38 cellular contexts compared by ENCODE assay signal in genomic region chr6:12785921-12786320, GRCh38.
"Had no signal": no experiment of that assay in that cellular context is flagged by ENCODE, and none has a peak within 500 bp of the region (broad histone marks: within the 10 kb centered on the region; RNA-seq: fewer than 3 reads in every experiment).

No MANE protein-coding gene starts in this region.

- H3K27ac Mint-ChIP-seq: activated naive CD4-positive, alpha-beta T cell treated with anti-CD3 and anti-CD28 coated beads for 36 hours; activated naive CD4-positive, alpha-beta T cell treated with anti-CD3 and anti-CD28 coated beads, Interleukin-2, amount 10 ng/mL, durations not matched to agents 7 days and 5 days; activated naive CD4-positive, alpha-beta T cell treated with anti-CD3 and anti-CD28 coated beads, Interleukin-2, amount 50 U/mL, for 24 hours; activated naive CD4-positive, alpha-beta T cell treated with anti-CD3 and anti-CD28 coated beads, Interleukin-2, amount 50 U/mL, for 72 hours; activated naive CD8-positive, alpha-beta T cell; activated naive CD8-positive, alpha-beta T cell treated with anti-CD3 and anti-CD28 coated beads for 36 hours; activated naive CD8-positive, alpha-beta T cell treated with anti-CD3 and anti-CD28 coated beads, Interleukin-2, amount 10 ng/mL, durations not matched to agents 7 days and 5 days; activated naive CD8-positive, alpha-beta T cell treated with anti-CD3 and anti-CD28 coated beads, Interleukin-2, amount 50 U/mL, for 24 hours; activated T-cell treated with anti-CD3 and anti-CD28 coated beads, Interleukin-2, amount 50 U/mL, for 24 hours; activated T-cell treated with anti-CD3 and anti-CD28 coated beads, Interleukin-2, amount 50 U/mL, for 72 hours; activated T-helper 1 cell treated with anti-CD3 and anti-CD28 coated beads, Interleukin-12 subunit alpha, Interleukin-12 subunit beta, Interleukin-2, Interleukin-4 antibody, amounts not matched to agents 30 ng/mL and 10 ng/mL and 1 ng/mL, durations not matched to agents 14 hours and 24 hours and 36 hours; activated T-helper 17 cell treated with anti-CD3 and anti-CD28 coated beads, Interleukin-2, amount 50 U/mL, for 72 hours; activated T-helper 2 cell treated with anti-CD3 and anti-CD28 coated beads, Interferon-gamma antibody, Interleukin-2, Interleukin-4, amounts not matched to agents 10 μg/mL and 5 μg/mL and 100 μg/mL, durations not matched to agents 14 hours and 24 hours and 36 hours; brain had no signal

- H3K4me3 ChIP-seq: adrenal gland, ascending aorta, body of pancreas, breast epithelium, cardiac muscle cell had no signal

- H3K4me3 Mint-ChIP-seq: activated naive CD4-positive, alpha-beta T cell treated with anti-CD3 and anti-CD28 coated beads for 36 hours; activated naive CD4-positive, alpha-beta T cell treated with anti-CD3 and anti-CD28 coated beads, Interleukin-2, amount 10 ng/mL, durations not matched to agents 7 days and 5 days; activated naive CD4-positive, alpha-beta T cell treated with anti-CD3 and anti-CD28 coated beads, Interleukin-2, amount 50 U/mL, for 24 hours; activated naive CD8-positive, alpha-beta T cell; activated naive CD8-positive, alpha-beta T cell treated with anti-CD3 and anti-CD28 coated beads for 36 hours; activated naive CD8-positive, alpha-beta T cell treated with anti-CD3 and anti-CD28 coated beads, Interleukin-2, amount 10 ng/mL, durations not matched to agents 7 days and 5 days; activated naive CD8-positive, alpha-beta T cell treated with anti-CD3 and anti-CD28 coated beads, Interleukin-2, amount 50 U/mL, for 24 hours; activated T-cell treated with anti-CD3 and anti-CD28 coated beads, Interleukin-2, amount 50 U/mL, for 24 hours; activated T-cell treated with anti-CD3 and anti-CD28 coated beads, Interleukin-2, amount 50 U/mL, for 4 hours; activated T-cell treated with anti-CD3 and anti-CD28 coated beads, Interleukin-2, amount 50 U/mL, for 72 hours; activated T-helper 1 cell treated with anti-CD3 and anti-CD28 coated beads, Interleukin-12 subunit alpha, Interleukin-12 subunit beta, Interleukin-2, Interleukin-4 antibody, amounts not matched to agents 30 ng/mL and 10 ng/mL and 1 ng/mL, durations not matched to agents 14 hours and 24 hours and 36 hours; activated T-helper 17 cell treated with anti-CD3 and anti-CD28 coated beads, Interleukin-2, amount 50 U/mL, for 72 hours; brain; central memory CD8-positive, alpha-beta T cell had no signal

- H3K27me3 ChIP-seq: adrenal gland, ascending aorta, body of pancreas, brain microvascular endothelial cell, breast epithelium, cardiac muscle cell had no signal

- H3K4me1 ChIP-seq: adrenal gland, ascending aorta, body of pancreas, breast epithelium had no signal

- H3K27ac ChIP-seq: adrenal gland, ascending aorta, body of pancreas, brain microvascular endothelial cell, breast epithelium, cardiac muscle cell had no signal

- ATAC-seq: activated naive CD4-positive, alpha-beta T cell treated with anti-CD3 and anti-CD28 coated beads, Interleukin-2, amount 50 U/mL, for 72 hours; activated naive CD8-positive, alpha-beta T cell treated with anti-CD3 and anti-CD28 coated beads, Interleukin-2, amount 50 U/mL, for 24 hours; activated T-cell treated with anti-CD3 and anti-CD28 coated beads, Interleukin-2, amount 50 U/mL, for 4 hours; activated T-cell treated with anti-CD3 and anti-CD28 coated beads, Interleukin-2, amount 50 U/mL, for 72 hours; activated T-helper 17 cell treated with anti-CD3 and anti-CD28 coated beads, Interleukin-2, amount 50 U/mL, for 72 hours; body of pancreas had no signal

- DNase-seq: activated effector memory CD4-positive, alpha-beta T cell treated with anti-CD3 and anti-CD28 coated beads, Interleukin-2, amount 50 U/mL, for 16 hours; activated effector memory CD4-positive, alpha-beta T cell treated with Interleukin-2 at 50 U/mL for 16 hours; activated gamma-delta T cell; activated gamma-delta T cell treated with Interleukin-2 at 50 U/mL for 16 hours; activated naive CD4-positive, alpha-beta T cell; activated naive CD4-positive, alpha-beta T cell treated with anti-CD3 and anti-CD28 coated beads for 36 hours; activated naive CD4-positive, alpha-beta T cell treated with anti-CD3 and anti-CD28 coated beads, Interleukin-2, amount 10 ng/mL, durations not matched to agents 7 days and 5 days; activated naive CD4-positive, alpha-beta T cell treated with anti-CD3 and anti-CD28 coated beads, Interleukin-2, amount 50 U/mL, for 16 hours; activated naive CD4-positive, alpha-beta T cell treated with Interleukin-2 at 50 U/mL for 16 hours; activated naive CD8-positive, alpha-beta T cell treated with anti-CD3 and anti-CD28 coated beads for 36 hours; activated naive CD8-positive, alpha-beta T cell treated with anti-CD3 and anti-CD28 coated beads, Interleukin-2, amount 10 ng/mL, durations not matched to agents 7 days and 5 days; activated naive CD8-positive, alpha-beta T cell treated with anti-CD3 and anti-CD28 coated beads, Interleukin-2, amount 50 U/mL, for 24 hours; activated T-cell treated with anti-CD3 and anti-CD28 coated beads, Interleukin-2, amount 50 U/mL, for 1 hour; activated T-cell treated with anti-CD3 and anti-CD28 coated beads, Interleukin-2, amount 50 U/mL, for 24 hours; activated T-cell treated with anti-CD3 and anti-CD28 coated beads, Interleukin-2, amount 50 U/mL, for 4 hours; activated T-cell treated with anti-CD3 and anti-CD28 coated beads, Interleukin-2, amount 50 U/mL, for 48 hours; activated T-cell treated with anti-CD3 and anti-CD28 coated beads, Interleukin-2, amount 50 U/mL, for 72 hours; adrenal gland; amniotic stem cell; amygdala; anterior cingulate cortex; aorta; body of pancreas; brain microvascular endothelial cell; caudate nucleus; central memory CD4-positive, alpha-beta T cell; cerebellar nuclear complex had no signal

- H3K4me1 Mint-ChIP-seq: activated naive CD4-positive, alpha-beta T cell treated with anti-CD3 and anti-CD28 coated beads, Interleukin-2, amount 10 ng/mL, durations not matched to agents 7 days and 5 days; activated naive CD4-positive, alpha-beta T cell treated with anti-CD3 and anti-CD28 coated beads, Interleukin-2, amount 50 U/mL, for 24 hours; activated naive CD8-positive, alpha-beta T cell treated with anti-CD3 and anti-CD28 coated beads for 36 hours; activated naive CD8-positive, alpha-beta T cell treated with anti-CD3 and anti-CD28 coated beads, Interleukin-2, amount 10 ng/mL, durations not matched to agents 7 days and 5 days; activated naive CD8-positive, alpha-beta T cell treated with anti-CD3 and anti-CD28 coated beads, Interleukin-2, amount 50 U/mL, for 24 hours; activated T-helper 17 cell treated with anti-CD3 and anti-CD28 coated beads, Interleukin-2, amount 50 U/mL, for 72 hours; central memory CD8-positive, alpha-beta T cell had no signal

- H3K36me3 ChIP-seq: adrenal gland, ascending aorta, brain microvascular endothelial cell, breast epithelium, cardiac muscle cell had no signal

- H3K9me3 Mint-ChIP-seq: activated naive CD4-positive, alpha-beta T cell treated with anti-CD3 and anti-CD28 coated beads for 36 hours; activated naive CD4-positive, alpha-beta T cell treated with anti-CD3 and anti-CD28 coated beads, Interleukin-2, amount 10 ng/mL, durations not matched to agents 7 days and 5 days; activated naive CD4-positive, alpha-beta T cell treated with anti-CD3 and anti-CD28 coated beads, Interleukin-2, amount 50 U/mL, for 24 hours; activated naive CD4-positive, alpha-beta T cell treated with anti-CD3 and anti-CD28 coated beads, Interleukin-2, amount 50 U/mL, for 72 hours; activated naive CD8-positive, alpha-beta T cell treated with anti-CD3 and anti-CD28 coated beads for 36 hours; activated naive CD8-positive, alpha-beta T cell treated with anti-CD3 and anti-CD28 coated beads, Interleukin-2, amount 10 ng/mL, durations not matched to agents 7 days and 5 days; activated naive CD8-positive, alpha-beta T cell treated with anti-CD3 and anti-CD28 coated beads, Interleukin-2, amount 50 U/mL, for 24 hours; activated T-cell treated with anti-CD3 and anti-CD28 coated beads, Interleukin-2, amount 50 U/mL, for 24 hours; activated T-cell treated with anti-CD3 and anti-CD28 coated beads, Interleukin-2, amount 50 U/mL, for 4 hours; activated T-cell treated with anti-CD3 and anti-CD28 coated beads, Interleukin-2, amount 50 U/mL, for 72 hours; activated T-helper 1 cell treated with anti-CD3 and anti-CD28 coated beads, Interleukin-12 subunit alpha, Interleukin-12 subunit beta, Interleukin-2, Interleukin-4 antibody, amounts not matched to agents 30 ng/mL and 10 ng/mL and 1 ng/mL, durations not matched to agents 14 hours and 24 hours and 36 hours; activated T-helper 17 cell treated with anti-CD3 and anti-CD28 coated beads, Interleukin-2, amount 50 U/mL, for 72 hours; activated T-helper 2 cell treated with anti-CD3 and anti-CD28 coated beads, Interferon-gamma antibody, Interleukin-2, Interleukin-4, amounts not matched to agents 10 μg/mL and 5 μg/mL and 100 μg/mL, durations not matched to agents 14 hours and 24 hours and 36 hours; brain; central memory CD8-positive, alpha-beta T cell had no signal

- H3K27me3 Mint-ChIP-seq: activated naive CD4-positive, alpha-beta T cell treated with anti-CD3 and anti-CD28 coated beads, Interleukin-2, amount 10 ng/mL, durations not matched to agents 7 days and 5 days; activated T-cell treated with anti-CD3 and anti-CD28 coated beads, Interleukin-2, amount 50 U/mL, for 24 hours; brain had no signal

- H3K36me3 Mint-ChIP-seq: activated naive CD4-positive, alpha-beta T cell treated with anti-CD3 and anti-CD28 coated beads, Interleukin-2, amount 10 ng/mL, durations not matched to agents 7 days and 5 days; activated naive CD4-positive, alpha-beta T cell treated with anti-CD3 and anti-CD28 coated beads, Interleukin-2, amount 50 U/mL, for 24 hours; activated naive CD4-positive, alpha-beta T cell treated with anti-CD3 and anti-CD28 coated beads, Interleukin-2, amount 50 U/mL, for 72 hours; activated naive CD8-positive, alpha-beta T cell; activated naive CD8-positive, alpha-beta T cell treated with anti-CD3 and anti-CD28 coated beads for 36 hours; activated naive CD8-positive, alpha-beta T cell treated with anti-CD3 and anti-CD28 coated beads, Interleukin-2, amount 10 ng/mL, durations not matched to agents 7 days and 5 days; brain had no signal

- H3K9me3 ChIP-seq: adrenal gland, ascending aorta, body of pancreas, breast epithelium had no signal
